Comparison of ENCODE assay signal across 29 cellular contexts in the genomic region with DNA sequence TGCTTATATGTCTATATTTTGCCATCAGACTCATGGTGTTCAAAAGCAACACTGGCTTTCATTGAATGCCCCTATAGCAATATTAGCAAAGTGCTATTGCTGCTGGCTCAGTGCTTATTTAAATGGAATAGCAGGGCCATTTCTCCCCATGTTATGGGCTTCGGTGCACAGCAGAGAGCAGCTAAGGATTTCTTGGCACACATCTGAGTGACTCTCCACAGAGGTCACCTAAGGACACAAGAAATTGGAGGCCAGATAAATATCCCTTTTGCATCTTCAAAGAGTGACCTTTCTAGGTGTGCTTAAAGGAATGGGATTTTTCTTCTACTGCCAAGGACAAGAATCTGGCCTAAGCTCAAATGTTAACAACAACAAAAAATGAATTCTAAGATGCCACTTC.
"Had no signal": no experiment of that assay in that cellular context is flagged by ENCODE, and none has a peak within 500 bp of the region (broad histone marks: within the 10 kb centered on the region; RNA-seq: fewer than 3 reads in every experiment).

No MANE protein-coding gene starts in this region.

- H3K36me3 ChIP-seq: brain microvascular endothelial cell, cardiac muscle cell, MG63 had no signal

- H3K9me3 ChIP-seq: MG63 had no signal

- H3K27me3 Mint-ChIP-seq: activated CD4-positive, alpha-beta memory T cell treated with anti-CD3 and anti-CD28 coated beads for 36 hours; activated CD4-positive, alpha-beta T cell treated with anti-CD3 and anti-CD28 coated beads, Interleukin-2, amount 10 ng/mL, durations not matched to agents 7 days and 5 days; activated naive CD8-positive, alpha-beta T cell; activated T-helper 17 cell treated with anti-CD3 and anti-CD28 coated beads, Interleukin-2, amount 50 U/mL, for 72 hours; IgD-negative memory B cell had no signal

- H3K27ac ChIP-seq: brain microvascular endothelial cell, cardiac muscle cell, SK-N-MC had no signal

- H3K27ac Mint-ChIP-seq: activated CD4-positive, alpha-beta memory T cell treated with anti-CD3 and anti-CD28 coated beads for 36 hours; activated CD4-positive, alpha-beta T cell treated with anti-CD3 and anti-CD28 coated beads, Interleukin-2, amount 10 ng/mL, durations not matched to agents 7 days and 5 days; activated naive CD4-positive, alpha-beta T cell treated with anti-CD3 and anti-CD28 coated beads for 36 hours; activated naive CD8-positive, alpha-beta T cell; activated T-helper 17 cell treated with anti-CD3 and anti-CD28 coated beads, Interleukin-2, amount 50 U/mL, for 72 hours; IgD-negative memory B cell; T-helper 1 cell treated with Interleukin-12 subunit alpha and Interleukin-12 subunit beta and Interleukin-4 antibody, amounts not matched to agents 30 μg/mL and 1 μg/mL, for 36 hours; WTC11 had no signal

- H3K4me3 ChIP-seq: cardiac muscle cell, MG63, SK-N-MC had no signal

- H3K27me3 ChIP-seq: brain microvascular endothelial cell, cardiac muscle cell, MG63 had no signal

- H3K36me3 Mint-ChIP-seq: activated CD4-positive, alpha-beta memory T cell treated with anti-CD3 and anti-CD28 coated beads for 36 hours; activated naive CD8-positive, alpha-beta T cell; IgD-negative memory B cell; WTC11 had no signal

- H3K4me1 Mint-ChIP-seq: activated CD4-positive, alpha-beta T cell treated with anti-CD3 and anti-CD28 coated beads, Interleukin-2, amount 10 ng/mL, durations not matched to agents 7 days and 5 days; activated T-helper 17 cell treated with anti-CD3 and anti-CD28 coated beads, Interleukin-2, amount 50 U/mL, for 72 hours; IgD-negative memory B cell; WTC11 had no signal

- H3K4me3 Mint-ChIP-seq: activated CD4-positive, alpha-beta memory T cell treated with anti-CD3 and anti-CD28 coated beads for 36 hours; activated CD4-positive, alpha-beta T cell treated with anti-CD3 and anti-CD28 coated beads, Interleukin-2, amount 10 ng/mL, durations not matched to agents 7 days and 5 days; activated naive CD4-positive, alpha-beta T cell treated with anti-CD3 and anti-CD28 coated beads for 36 hours; activated naive CD8-positive, alpha-beta T cell; activated T-helper 17 cell treated with anti-CD3 and anti-CD28 coated beads, Interleukin-2, amount 50 U/mL, for 72 hours; IgD-negative memory B cell; T-helper 1 cell treated with Interleukin-12 subunit alpha and Interleukin-12 subunit beta and Interleukin-4 antibody, amounts not matched to agents 30 μg/mL and 1 μg/mL, for 36 hours; WTC11 had no signal

- H3K9me3 Mint-ChIP-seq: activated CD4-positive, alpha-beta T cell treated with anti-CD3 and anti-CD28 coated beads, Interleukin-2, amount 10 ng/mL, durations not matched to agents 7 days and 5 days had no signal

- ATAC-seq: activated T-helper 17 cell treated with anti-CD3 and anti-CD28 coated beads, Interleukin-2, amount 50 U/mL, for 72 hours; PC-3; WTC11 had no signal

- DNase-seq: activated CD4-positive, alpha-beta memory T cell treated with anti-CD3 and anti-CD28 coated beads for 36 hours; activated CD4-positive, alpha-beta T cell treated with anti-CD3 and anti-CD28 coated beads, Interleukin-2, amount 10 ng/mL, durations not matched to agents 7 days and 5 days; activated CD4-positive, CD25-positive, alpha-beta regulatory T cell treated with anti-CD3 and anti-CD28 coated beads, Interleukin-2, amount 50 U/mL, for 72 hours; activated gamma-delta T cell; activated naive CD4-positive, alpha-beta T cell treated with anti-CD3 and anti-CD28 coated beads for 36 hours; activated T-cell treated with anti-CD3 and anti-CD28 coated beads for 4 hours; activated T-cell treated with anti-CD3 and anti-CD28 coated beads, Interleukin-2, amount 50 U/mL, for 48 hours; brain microvascular endothelial cell; cerebellar nuclear complex; KG1; MG63; MV-4-11; NCI-H1092 treated with DMSO at 0.1 percent for 48 hours; NCI-H1417 treated with DMSO at 0.1 percent for 48 hours; NCI-H1694; NCI-H2029 treated with DMSO at 0.1 percent for 48 hours; NCI-H345; NCI-H510A; NCI-H526 treated with DMSO at 0.1 percent for 48 hours; NCI-H82; PC-3; SW 1271 had no signal
